9 cellular contexts compared by ENCODE assay signal in genomic region chr15:80776420-80777045, GRCh38. TPM values are rescaled to one million over a fixed set of nuclear protein-coding genes. Genes with fewer than 3 reads are reported as not detected.
DNase-seq lines count a peak whose midpoint lies in the region; ATAC-seq, FAIRE-seq and TF ChIP-seq lines count a peak whose summit lies in the region.
"Had no signal": no experiment of that assay in that cellular context is flagged by ENCODE, and none has a peak within 500 bp of the region (broad histone marks: within the 10 kb centered on the region; RNA-seq: fewer than 3 reads in every experiment).

No MANE protein-coding gene starts in this region.

- ATAC-seq in pancreas (peak in 3 of 4 donors; percentile 72 to 78 (median 76)), GM21737 (IDR thresholded peaks at IDR 0.05; ENCODE audit: unreplicated experiment) (no peak)

- peaks cover 26% of the 10 kb centered on the region for H3K27me3 Mint-ChIP-seq in type B pancreatic cell

- WGBS in pancreas, 2 donors = 24 to 25% methylated on average over 5 of the region's 5 CpGs

- intact Hi-C loops in pancreas (cut with DNase I) = loop anchor here in 2 of 3 donors (5.0 kb wide), 3 partner anchors 204 to 324 kb away; no protein-coding TSS in a partner anchor

- TF ChIP-seq CTCF in pancreas (IDR thresholded peaks at IDR 0.05) (peak; percentile 62 to 86 (median 67)), type B pancreatic cell (conservative IDR thresholded peaks at IDR 0.05) (peak; percentile 91)

- H3K36me3 ChIP-seq in pancreas = no peaks in the 10 kb centered on the region

- H3K36me3 Mint-ChIP-seq in type B pancreatic cell = no peaks in the 10 kb centered on the region

- peaks cover 20% of the 10 kb centered on the region for H3K4me1 Mint-ChIP-seq in type B pancreatic cell (ENCODE audit: unreplicated experiment)

- peaks cover 0 to 25% (median 5%) of the 10 kb centered on the region in 4 donors for H3K27me3 ChIP-seq in pancreas

- FAIRE-seq in pancreas (lab: Jason Lieb, UNC) = peak; percentile 34

- H3K27ac ChIP-seq in pancreas = no peak overlapping the region

- no peak overlapping the region for H3K4me3 Mint-ChIP-seq in type B pancreatic cell

- peak overlapping the region; percentile 86 for H3K27ac Mint-ChIP-seq in type B pancreatic cell

- peaks cover 0 to 9% (median 6%) of the 10 kb centered on the region in 3 donors for H3K4me1 ChIP-seq in pancreas

- no peak overlapping the region for H3K4me3 ChIP-seq in pancreas

- H3K9me3 Mint-ChIP-seq in type B pancreatic cell = no peaks in the 10 kb centered on the region

- DNase-seq in COLO829 (ENCODE audit: low spot score) (peak; percentile 60), HuH-7.5 (ENCODE audit: low spot score) (peak; percentile 87), SHP77 treated with DMSO at 0.1 percent for 48 hours (lab: John Stamatoyannopoulos, UW) (peak; percentile 65), germinal center (ENCODE audit: low spot score) (peak; percentile 59), pancreas (peak; percentile 65 to 78 (median 73)), type B pancreatic cell (ENCODE audit: extremely low spot score, unreplicated experiment) (no peak)
- peak; percentile 43 for DNase-seq in activated gamma-delta T cell treated with anti-CD3 and anti-CD28 coated beads, Interleukin-2, amount 50 U/mL, for 16 hours (ENCODE audit: low read depth)

- no peaks in the 10 kb centered on the region for H3K9me3 ChIP-seq in pancreas

RNA-seq across cellular contexts. Expression of gene CEMIP, which starts 2.6 kb away (rescaled TPM):
- under 1 TPM in 5 of 6 donors, not detected in 1; 0.09 to 0.41 (median 0.23) TPM for total RNA-seq in pancreas
- polyA plus RNA-seq in pancreas = under 1 TPM; 0.07 to 0.11 TPM
- total RNA-seq in type B pancreatic cell (ENCODE audit: low replicate concordance) = 5.1 and 16.4 TPM in 2 replicates
- total RNA-seq: T-helper 1 cell treated with Interleukin-12 subunit alpha and Interleukin-12 subunit beta and Interleukin-4 antibody, amounts not matched to agents 30 ng/mL and 1 ng/mL, for 36 hours had no signal
